Comparison of ENCODE assay signal across 19 cellular contexts in the genomic region with DNA sequence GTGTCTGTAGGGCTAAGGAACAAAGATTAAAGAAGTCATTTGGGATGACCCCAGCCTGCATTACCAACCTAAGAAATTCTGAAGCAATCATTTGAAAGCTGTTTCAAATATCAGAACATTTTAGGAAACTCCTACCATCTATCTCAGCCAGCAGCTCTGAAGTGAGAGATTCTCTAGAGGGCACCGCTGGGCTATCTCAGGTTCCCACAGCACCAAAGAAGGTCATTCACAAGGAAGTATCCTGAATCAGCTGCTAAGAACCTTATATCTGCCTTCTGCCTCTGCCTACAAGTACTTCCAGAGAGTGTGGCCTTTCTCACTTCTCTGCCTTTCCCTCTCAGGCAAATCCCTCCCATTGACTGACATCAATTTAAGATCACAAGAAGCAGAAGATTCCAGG. TPM values are rescaled to one million over a fixed set of nuclear protein-coding genes. Genes with fewer than 3 reads are reported as not detected.
DNase-seq lines count a peak whose midpoint lies in the region; ATAC-seq and TF ChIP-seq lines count a peak whose summit lies in the region.
"Had no signal": no experiment of that assay in that cellular context is flagged by ENCODE, and none has a peak within 500 bp of the region (broad histone marks: within the 10 kb centered on the region; RNA-seq: fewer than 3 reads in every experiment).

No MANE protein-coding gene starts in this region.

- DNase-seq in BJ (ENCODE audit: low read depth) (no peak), mammary epithelial cell (peak; percentile 32), kidney tubule cell (ENCODE audit: low spot score) (peak; percentile 44), RWPE1 (ENCODE audit: low spot score) (no peak), Right ventricle myocardium superior (no peak)
- DNase-seq in activated CD4-positive, alpha-beta memory T cell treated with anti-CD3 and anti-CD28 coated beads for 36 hours, result no peak
- DNase-seq: activated CD8-positive, alpha-beta memory T cell treated with anti-CD3 and anti-CD28 coated beads, Interleukin-2, amount 10 ng/mL, durations not matched to agents 7 days and 5 days; activated naive CD8-positive, alpha-beta T cell treated with anti-CD3 and anti-CD28 coated beads, Interleukin-2, amount 10 ng/mL, durations not matched to agents 7 days and 5 days; NCI-H187; NCI-H345; spleen; stimulated activated CD8-positive, alpha-beta memory T cell treated with anti-CD3 and anti-CD28 coated beads, Interleukin-4, amount 100 ng/mL, for 48 hours; substantia nigra had no signal

- TF ChIP-seq CTCF in BJ (IDR thresholded peaks at IDR 0.05; ENCODE audit: insufficient read depth, low read depth, low read length) (peak; percentile 37), mammary epithelial cell (conservative IDR thresholded peaks at IDR 0.05 in 1 of 2, IDR thresholded peaks at IDR 0.05 in 1 of 2; ENCODE audit: extremely low read depth in 1 of 2, insufficient read depth in 1 of 2, low read depth in 1 of 2, low read length in 2 of 2) (peak in 1 of 2 donors; percentile 38), RWPE1 (conservative IDR thresholded peaks at IDR 0.05; ENCODE audit: low read depth) (no peak)

- H3K27ac ChIP-seq in mammary epithelial cell (ENCODE audit: insufficient read depth, low read depth, low read length) (peak overlapping the region; percentile 47), RWPE1 (no peak overlapping the region)
- H3K27ac ChIP-seq: spleen had no signal

- no peaks in the 10 kb centered on the region for H3K9me3 ChIP-seq in mammary epithelial cell (replicated peaks; ENCODE audit: insufficient read depth, low read length)
- H3K9me3 ChIP-seq: body of pancreas, Caco-2 had no signal

- no peaks in the 10 kb centered on the region for H3K36me3 Mint-ChIP-seq in activated CD4-positive, alpha-beta memory T cell treated with anti-CD3 and anti-CD28 coated beads for 36 hours
- H3K36me3 Mint-ChIP-seq: activated CD8-positive, alpha-beta memory T cell treated with anti-CD3 and anti-CD28 coated beads, Interleukin-2, amount 10 ng/mL, durations not matched to agents 7 days and 5 days; activated naive CD8-positive, alpha-beta T cell treated with anti-CD3 and anti-CD28 coated beads, Interleukin-2, amount 10 ng/mL, durations not matched to agents 7 days and 5 days had no signal

- peak overlapping the region; percentile 17 for H3K4me2 ChIP-seq in mammary epithelial cell (ENCODE audit: insufficient read depth, low read depth, low read length)

- dilution Hi-C loops in mammary epithelial cell (cut with HindIII; ENCODE audit: low sequenced_read_pairs), result loop anchor here (5.0 kb wide), 1 partner anchor 52 kb away; no protein-coding TSS in a partner anchor

- no peak overlapping the region for H2AFZ ChIP-seq in mammary epithelial cell (ENCODE audit: low read depth, low read length)

- H3K36me3 ChIP-seq in BJ (ENCODE audit: control insufficient read depth, insufficient read depth, low read length) (no peaks in the 10 kb centered on the region), mammary epithelial cell (ENCODE audit: insufficient read depth, low read length) (no peaks in the 10 kb centered on the region)
- H3K36me3 ChIP-seq: spleen had no signal

- CTCF ChIA-PET in BJ (lab: Yijun Ruan, JAX) (interaction anchor here (0.7 to 3.9 kb wide), 15 partner anchors 9 to 109 kb away, joined by 3 to 41 read pairs (median 6); no protein-coding TSS in a partner anchor), mammary epithelial cell (lab: Charles Lee; ENCODE audit: low non-redundant PET) (interaction anchor here (0.6 to 2.2 kb wide), 4 partner anchors 32 to 104 kb away, joined by 4 to 22 read pairs (median 6); no protein-coding TSS in a partner anchor), RWPE1 (lab: Yijun Ruan, JAX) (interaction anchor here (0.6 to 2.2 kb wide), 3 partner anchors 18 to 109 kb away, joined by 3 to 14 read pairs (median 4); no protein-coding TSS in a partner anchor)
- CTCF ChIA-PET in activated CD4-positive, alpha-beta memory T cell treated with anti-CD3 and anti-CD28 coated beads for 36 hours (lab: Charles Lee), result interaction anchor here (0.6 kb wide), 1 partner anchor 26 kb away, joined by 3 read pairs; no protein-coding TSS in a partner anchor

- no peak overlapping the region for H3K4me3 Mint-ChIP-seq in activated CD4-positive, alpha-beta memory T cell treated with anti-CD3 and anti-CD28 coated beads for 36 hours
- H3K4me3 Mint-ChIP-seq: activated CD8-positive, alpha-beta memory T cell treated with anti-CD3 and anti-CD28 coated beads, Interleukin-2, amount 10 ng/mL, durations not matched to agents 7 days and 5 days; activated naive CD8-positive, alpha-beta T cell treated with anti-CD3 and anti-CD28 coated beads, Interleukin-2, amount 10 ng/mL, durations not matched to agents 7 days and 5 days; activated T-helper 17 cell treated with anti-CD3 and anti-CD28 coated beads, Interleukin-2, amount 50 U/mL, for 72 hours; neural crest cell had no signal

- intact Hi-C loops in mammary epithelial cell (cut with micrococcal nuclease) (loop anchor here (1.0 kb wide), 2 partner anchors 32 to 54 kb away; no protein-coding TSS in a partner anchor), Right ventricle myocardium superior (cut with DNase I) (no loop called here)
- intact Hi-C loops in activated CD4-positive, alpha-beta memory T cell treated with anti-CD3 and anti-CD28 coated beads for 36 hours (cut with micrococcal nuclease), result no loop called here

- no peaks in the 10 kb centered on the region for H3K79me2 ChIP-seq in mammary epithelial cell (ENCODE audit: insufficient read depth, low read length)

- H3K9me3 Mint-ChIP-seq in activated CD4-positive, alpha-beta memory T cell treated with anti-CD3 and anti-CD28 coated beads for 36 hours, result peaks cover 3% of the 10 kb centered on the region
- H3K9me3 Mint-ChIP-seq: activated naive CD8-positive, alpha-beta T cell treated with anti-CD3 and anti-CD28 coated beads, Interleukin-2, amount 10 ng/mL, durations not matched to agents 7 days and 5 days; activated T-helper 17 cell treated with anti-CD3 and anti-CD28 coated beads, Interleukin-2, amount 50 U/mL, for 72 hours had no signal

- no peak overlapping the region for H3K27ac Mint-ChIP-seq in activated CD4-positive, alpha-beta memory T cell treated with anti-CD3 and anti-CD28 coated beads for 36 hours
- H3K27ac Mint-ChIP-seq: activated CD8-positive, alpha-beta memory T cell treated with anti-CD3 and anti-CD28 coated beads, Interleukin-2, amount 10 ng/mL, durations not matched to agents 7 days and 5 days; activated naive CD8-positive, alpha-beta T cell treated with anti-CD3 and anti-CD28 coated beads, Interleukin-2, amount 10 ng/mL, durations not matched to agents 7 days and 5 days; activated T-helper 17 cell treated with anti-CD3 and anti-CD28 coated beads, Interleukin-2, amount 50 U/mL, for 72 hours had no signal

- H3K27me3 Mint-ChIP-seq in activated CD4-positive, alpha-beta memory T cell treated with anti-CD3 and anti-CD28 coated beads for 36 hours, result peaks cover 29% of the 10 kb centered on the region

- in situ Hi-C loops in mammary epithelial cell (cut with MboI; ENCODE audit: low sequenced_read_pairs in 2 of 2), result no loop called here

- no peaks in the 10 kb centered on the region for H3K27me3 ChIP-seq in BJ (ENCODE audit: control insufficient read depth, insufficient read depth, low read length)
- no peaks in the 10 kb centered on the region for H3K27me3 ChIP-seq in mammary epithelial cell (ENCODE audit: insufficient read depth, low read length)
- H3K27me3 ChIP-seq: body of pancreas had no signal

- H3K4me1 Mint-ChIP-seq in activated CD4-positive, alpha-beta memory T cell treated with anti-CD3 and anti-CD28 coated beads for 36 hours (ENCODE audit: low read depth), result peaks cover 4% of the 10 kb centered on the region
- H3K4me1 Mint-ChIP-seq: activated CD8-positive, alpha-beta memory T cell treated with anti-CD3 and anti-CD28 coated beads, Interleukin-2, amount 10 ng/mL, durations not matched to agents 7 days and 5 days; activated naive CD8-positive, alpha-beta T cell treated with anti-CD3 and anti-CD28 coated beads, Interleukin-2, amount 10 ng/mL, durations not matched to agents 7 days and 5 days; activated T-helper 17 cell treated with anti-CD3 and anti-CD28 coated beads, Interleukin-2, amount 50 U/mL, for 72 hours had no signal

- no peak overlapping the region for H3K4me3 ChIP-seq in BJ (ENCODE audit: low read depth, low read length)
- no peak overlapping the region for H3K4me3 ChIP-seq in mammary epithelial cell (replicated peaks in 1 of 3; ENCODE audit: insufficient read depth in 1 of 3, low read depth in 2 of 3, low read length in 3 of 3)
- H3K4me3 ChIP-seq: body of pancreas, K562, spleen had no signal

- H3K4me1 ChIP-seq in mammary epithelial cell (ENCODE audit: insufficient read depth, low read length), result peaks cover 48% of the 10 kb centered on the region

- peak; percentile 75 for TF ChIP-seq RAD21 in Ishikawa (IDR thresholded peaks at IDR 0.05; ENCODE audit: low read depth)

- no peak for TF ChIP-seq EP300 in Ishikawa (IDR thresholded peaks at IDR 0.05; ENCODE audit: borderline replicate concordance)

- no peaks in the 10 kb centered on the region for H4K20me1 ChIP-seq in mammary epithelial cell (ENCODE audit: insufficient read depth, low read length)

- H3K9ac ChIP-seq in mammary epithelial cell (ENCODE audit: insufficient read depth, low read length), result no peak overlapping the region

- WGBS in mammary epithelial cell (ENCODE audit: low coverage, missing lambda C conversion rate), result 100% methylated on average over 1 of the region's 1 CpG

- no peak for ATAC-seq in Right ventricle myocardium superior (ENCODE audit: poor library complexity)
- ATAC-seq: activated CD8-positive, alpha-beta memory T cell treated with anti-CD3 and anti-CD28 coated beads, Interleukin-2, amount 10 ng/mL, durations not matched to agents 7 days and 5 days; activated T-helper 17 cell treated with anti-CD3 and anti-CD28 coated beads, Interleukin-2, amount 50 U/mL, for 72 hours; body of pancreas; K562 had no signal

- POLR2A ChIA-PET in BJ (lab: Charles Lee) (no interaction called here), RWPE1 (lab: Yijun Ruan, JAX; ENCODE audit: low non-redundant PET) (no interaction called here)
- POLR2A ChIA-PET in activated CD4-positive, alpha-beta memory T cell treated with anti-CD3 and anti-CD28 coated beads for 36 hours (lab: Charles Lee), result no interaction called here

- BruUV-seq in mammary epithelial cell (replicated peaks; lab: Mats Ljungman, UMichigan), result no TSS peak

TF ChIP-seq in Ishikawa, 13 proteins besides CTCF, POLR2A, EP300 and RAD21 (continues in another document):
- TF ChIP-seq FOXM1 (IDR thresholded peaks at IDR 0.05; ENCODE audit: borderline replicate concordance, low read depth) (no peak), CREB1 (IDR thresholded peaks at IDR 0.05; ENCODE audit: low read depth) (no peak)

RNA-seq across cellular contexts. Expression of gene EVA1A, which starts 13.4 kb away (rescaled TPM):
- 30.2 and 41.0 TPM in 2 replicates for polyA plus RNA-seq in BJ (2011; rRNA removed)
- polyA minus RNA-seq in BJ (2011; rRNA and poly(A)+ RNA removed), result 24.3 and 40.2 TPM in 2 replicates
- 10 to 100 TPM; 19.2 to 28.7 TPM for total RNA-seq in mammary epithelial cell
- 28.0 TPM for polyA plus RNA-seq in mammary epithelial cell
- polyA minus RNA-seq in mammary epithelial cell, result 37.7 TPM
- total RNA-seq in activated CD4-positive, alpha-beta memory T cell treated with anti-CD3 and anti-CD28 coated beads for 36 hours, result not detected
- 0.97 TPM for total RNA-seq in Right ventricle myocardium superior
- total RNA-seq: activated CD8-positive, alpha-beta memory T cell treated with anti-CD3 and anti-CD28 coated beads, Interleukin-2, amount 10 ng/mL, durations not matched to agents 7 days and 5 days; activated naive CD8-positive, alpha-beta T cell treated with anti-CD3 and anti-CD28 coated beads, Interleukin-2, amount 10 ng/mL, durations not matched to agents 7 days and 5 days; activated T-helper 17 cell treated with anti-CD3 and anti-CD28 coated beads, Interleukin-2, amount 50 U/mL, for 72 hours; K562 had no signal
- polyA plus RNA-seq: K562 had no signal

Comparison
In these comparisons a context has a peak if more than half of its experiments do, and no peak if none do; other contexts are left out.
1. DNase-seq: peak in mammary epithelial cell (single experiment) and kidney tubule cell (single experiment); none in BJ (single experiment), activated CD4-positive, alpha-beta memory T cell treated with anti-CD3 and anti-CD28 coated beads for 36 hours (single experiment), RWPE1 (single experiment) and Right ventricle myocardium superior (single experiment).
2. RNA of gene EVA1A, which starts 13.4 kb away (total RNA-seq): 19.2 to 28.7 TPM in mammary epithelial cell; 0.97 TPM in Right ventricle myocardium superior (single experiment) and not detected in activated CD4-positive, alpha-beta memory T cell treated with anti-CD3 and anti-CD28 coated beads for 36 hours; every median in the first group is over 10 times any median in the second.